In the genomic region with DNA sequence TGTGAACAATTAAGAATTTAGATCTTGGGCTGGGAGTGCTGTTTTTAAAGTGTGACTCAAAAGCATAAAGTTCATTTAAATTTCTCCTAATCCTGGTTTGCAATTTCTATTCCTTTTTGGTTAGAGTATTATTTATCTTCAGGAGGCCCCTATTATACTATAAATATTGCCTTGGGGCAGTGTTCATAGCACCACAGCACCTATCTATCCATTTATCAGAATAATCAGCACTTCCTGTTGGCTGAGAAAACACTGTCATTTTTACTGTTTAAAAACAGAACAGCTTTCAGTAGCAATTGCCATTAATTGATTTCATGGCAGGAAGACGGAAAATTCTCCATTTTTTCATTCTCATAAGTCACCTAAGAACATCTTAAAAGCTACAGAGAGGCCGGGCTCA, we compare ENCODE assay signal across 20 cellular contexts.
"Had no signal": no experiment of that assay in that cellular context is flagged by ENCODE, and none has a peak within 500 bp of the region (broad histone marks: within the 10 kb centered on the region; RNA-seq: fewer than 3 reads in every experiment).

No MANE protein-coding gene starts in this region.

- H3K27me3 Mint-ChIP-seq: effector memory CD8-positive, alpha-beta T cell had no signal

- H3K36me3 Mint-ChIP-seq: natural killer cell treated with Interleukin-12 subunit alpha and Interleukin-12 subunit beta and Interleukin-15 and Interleukin-18, amount 100 ng/mL, for 72 hours; stimulated activated effector memory CD8-positive, alpha-beta T cell treated with anti-CD3 and anti-CD28 coated beads, Interleukin-12 subunit alpha, Interleukin-12 subunit beta, amount 100 ng/mL, for 72 hours had no signal

- H3K9me3 ChIP-seq: lower lobe of right lung, neutrophil, prostate gland, right atrium auricular region, stomach, thyroid gland had no signal

- H3K27ac ChIP-seq: lower lobe of right lung, neutrophil, prostate gland, right atrium auricular region, stomach, thyroid gland had no signal

- DNase-seq: cortex of kidney; effector memory CD8-positive, alpha-beta T cell; head of caudate nucleus; left ventricle myocardium superior; lower lobe of right lung; stimulated activated CD4-positive, alpha-beta T cell treated with anti-CD3 and anti-CD28 coated beads, Interleukin-12 subunit alpha, Interleukin-12 subunit beta, amount 100 ng/mL, for 4 hours; stimulated activated CD4-positive, alpha-beta T cell treated with anti-CD3 and anti-CD28 coated beads, Interleukin-2, amount 100 ng/mL, for 24 hours; stimulated activated CD4-positive, alpha-beta T cell treated with anti-CD3 and anti-CD28 coated beads, Interleukin-4, amount 100 ng/mL, for 24 hours; stimulated activated naive CD4-positive, alpha-beta T cell treated with Interleukin-2 at 50 U/mL for 16 hours; stomach; thyroid gland; trophoblast cell had no signal

- H3K4me1 ChIP-seq: lower lobe of right lung, prostate gland had no signal

- H3K4me3 Mint-ChIP-seq: effector memory CD8-positive, alpha-beta T cell; natural killer cell treated with Interleukin-12 subunit alpha and Interleukin-12 subunit beta and Interleukin-15 and Interleukin-18, amount 100 ng/mL, for 72 hours; neural crest cell; stimulated activated effector memory CD8-positive, alpha-beta T cell treated with anti-CD3 and anti-CD28 coated beads, Interleukin-12 subunit alpha, Interleukin-12 subunit beta, amount 100 ng/mL, for 72 hours had no signal

- H3K4me1 Mint-ChIP-seq: neural crest cell; stimulated activated effector memory CD8-positive, alpha-beta T cell treated with anti-CD3 and anti-CD28 coated beads, Interleukin-12 subunit alpha, Interleukin-12 subunit beta, amount 100 ng/mL, for 72 hours had no signal

- ATAC-seq: effector memory CD8-positive, alpha-beta T cell; left ventricle myocardium superior; lower lobe of right lung; natural killer cell treated with Interleukin-12 subunit alpha and Interleukin-12 subunit beta and Interleukin-15 and Interleukin-18, amount 100 ng/mL, for 72 hours; sciatic nerve; stimulated activated effector memory CD8-positive, alpha-beta T cell treated with anti-CD3 and anti-CD28 coated beads, Interleukin-12 subunit alpha, Interleukin-12 subunit beta, amount 100 ng/mL, for 72 hours had no signal

- H3K36me3 ChIP-seq: lower lobe of right lung, neutrophil, prostate gland, right atrium auricular region, stomach, thyroid gland had no signal

- H3K27me3 ChIP-seq: neutrophil, right atrium auricular region, stomach, thyroid gland had no signal

- H3K27ac Mint-ChIP-seq: effector memory CD8-positive, alpha-beta T cell; natural killer cell treated with Interleukin-12 subunit alpha and Interleukin-12 subunit beta and Interleukin-15 and Interleukin-18, amount 100 ng/mL, for 72 hours; stimulated activated effector memory CD8-positive, alpha-beta T cell treated with anti-CD3 and anti-CD28 coated beads, Interleukin-12 subunit alpha, Interleukin-12 subunit beta, amount 100 ng/mL, for 72 hours had no signal

- H3K4me3 ChIP-seq: lower lobe of right lung, prostate gland, right atrium auricular region, smooth muscle cell, stomach, thyroid gland had no signal
